18 cellular contexts compared by ENCODE assay signal in genomic region chr12:72095025-72095424, GRCh38.
DNase-seq lines count a peak whose midpoint lies in the region; ATAC-seq and TF ChIP-seq lines count a peak whose summit lies in the region.
"Had no signal": no experiment of that assay in that cellular context is flagged by ENCODE, and none has a peak within 500 bp of the region (broad histone marks: within the 10 kb centered on the region; RNA-seq: fewer than 3 reads in every experiment).

No MANE protein-coding gene starts in this region.

- no peak overlapping the region for H3K4me3 ChIP-seq in body of pancreas
- H3K4me3 ChIP-seq: BLaER1, GM23248 had no signal

- H3K4me1 ChIP-seq in body of pancreas = peaks cover 24% of the 10 kb centered on the region
- H3K4me1 ChIP-seq: BLaER1, Caco-2 had no signal

- no peak for TF ChIP-seq POLR2A in body of pancreas (IDR thresholded peaks at IDR 0.05)

- no peaks in the 10 kb centered on the region for H3K27me3 ChIP-seq in body of pancreas
- H3K27me3 ChIP-seq: BLaER1 had no signal

- no peak for TF ChIP-seq CTCF in body of pancreas (IDR thresholded peaks at IDR 0.05)

- DNase-seq in DMS53 (lab: John Stamatoyannopoulos, UW) (peak; percentile 49), DMS53 treated with DMSO at 0.1 percent for 48 hours (lab: John Stamatoyannopoulos, UW; ENCODE audit: unreplicated experiment) (no peak), body of pancreas (no peak), head of caudate nucleus (peak in 28 of 42 donors; percentile 5 to 76 (median 29))
- DNase-seq: Caco-2; CD4-positive, CD25-positive, alpha-beta regulatory T cell; CD8-positive, alpha-beta T cell; DMS153; DMS79 treated with DMSO at 0.1 percent for 48 hours; GF-D8; GM23248; H7; HCEC 1CT had no signal

- ATAC-seq in body of pancreas (no peak), GM21825 (IDR thresholded peaks at IDR 0.05; ENCODE audit: unreplicated experiment) (no peak), GM19455 (IDR thresholded peaks at IDR 0.05; ENCODE audit: unreplicated experiment) (no peak)
- ATAC-seq: CD8-positive, alpha-beta T cell had no signal

- WGBS in body of pancreas, 2 donors = 46 to 57% methylated on average over 1 of the region's 1 CpG

- intact Hi-C loops in body of pancreas (cut with DNase I) (no loop called here), head of caudate nucleus (cut with DNase I) (no loop called here)

- H3K9me3 ChIP-seq in body of pancreas = no peaks in the 10 kb centered on the region
- H3K9me3 ChIP-seq: Caco-2 had no signal

- peak overlapping the region in 3 of 4 donors; percentile 53 to 80 (median 61) for H3K27ac ChIP-seq in body of pancreas
- H3K27ac ChIP-seq: 22Rv1, BLaER1, C4-2B, GM23248 had no signal

- H3K36me3 ChIP-seq in body of pancreas (replicated peaks in 1 of 2; ENCODE audit: insufficient read depth in 1 of 2, low read depth in 2 of 2) = no peaks in the 10 kb centered on the region
- H3K36me3 ChIP-seq: BLaER1 had no signal

Comparison
In these comparisons a context has a peak if more than half of its experiments do, and no peak if none do; other contexts are left out.
1. DNase-seq: peak in DMS53 (single experiment) and head of caudate nucleus (28 of 42); none in DMS53 treated with DMSO at 0.1 percent for 48 hours (single experiment) and body of pancreas (0 of 4).